ENCODE assay signal across 11 cellular contexts in genomic region chr1:164748253-164748899, GRCh38.
A peak's percentile ranks its signal among the peaks of the same experiment; 100 is the strongest.
DNase-seq lines count a peak whose midpoint lies in the region; ATAC-seq and TF ChIP-seq lines count a peak whose summit lies in the region.
"Had no signal": no experiment of that assay in that cellular context is flagged by ENCODE, and none has a peak within 500 bp of the region (broad histone marks: within the 10 kb centered on the region; RNA-seq: fewer than 3 reads in every experiment).

No MANE protein-coding gene starts in this region.

- no peaks in the 10 kb centered on the region for H3K27me3 Mint-ChIP-seq in neural crest cell (ENCODE audit: low read depth)

- H3K36me3 Mint-ChIP-seq in neural crest cell (ENCODE audit: low read depth) = no peaks in the 10 kb centered on the region

- in situ Hi-C loops in ACHN (cut with HindIII; ENCODE audit: low pct_ligation_motif_present, low pct_unique_long_range_greater_than_20kb, low sequenced_read_pairs) = no loop called here

- peaks cover 33% of the 10 kb centered on the region for H3K4me1 Mint-ChIP-seq in neural crest cell

- H3K9me3 ChIP-seq in fibroblast of lung (ENCODE audit: control insufficient read depth, insufficient read depth, low read depth, low read length) = no peaks in the 10 kb centered on the region

- H3K79me2 ChIP-seq in fibroblast of lung (ENCODE audit: control insufficient read depth, insufficient read depth, low read length) = no peaks in the 10 kb centered on the region

- no peaks in the 10 kb centered on the region for H3K27me3 ChIP-seq in fibroblast of lung (ENCODE audit: control insufficient read depth, insufficient read depth, low read length)

- DNase-seq in ACHN (peak; percentile 71), fibroblast of lung (ENCODE audit: low read depth in 2 of 2) (peak; percentile 99 to 100), neural crest cell (ENCODE audit: low read depth, low spot score) (no peak), posterior cingulate gyrus (no peak), activated gamma-delta T cell treated with Interleukin-2 at 50 U/mL for 16 hours (no peak)
- DNase-seq in effector CD4-positive, alpha-beta T cell = no peak
- DNase-seq: activated gamma-delta T cell, C1 segment of cervical spinal cord, SIG-M5 had no signal

- no peak overlapping the region for H2AFZ ChIP-seq in fibroblast of lung (ENCODE audit: low read length)

- peaks cover 20% of the 10 kb centered on the region for H3K4me1 ChIP-seq in fibroblast of lung (ENCODE audit: control insufficient read depth, extremely low read depth, insufficient read depth, low read length)

- no peak for ATAC-seq in GM18907 (IDR thresholded peaks at IDR 0.05; ENCODE audit: unreplicated experiment)

- intact Hi-C loops in posterior cingulate gyrus (cut with DNase I) = no loop called here

- H3K27ac ChIP-seq in fibroblast of lung (ENCODE audit: insufficient read depth, low read length) = peak overlapping the region; percentile 90

- H3K4me3 ChIP-seq in fibroblast of lung (replicated peaks in 1 of 4; ENCODE audit: control extremely low read depth in 1 of 4, insufficient read depth in 1 of 4, low read depth in 3 of 4, low read length in 4 of 4) = no peak overlapping the region

- no peak overlapping the region for H3K4me3 Mint-ChIP-seq in neural crest cell

- peak overlapping the region; percentile 40 for H3K27ac Mint-ChIP-seq in neural crest cell (ENCODE audit: unreplicated experiment)

- H3K9me3 Mint-ChIP-seq in neural crest cell = peaks cover 5% of the 10 kb centered on the region

- no peaks in the 10 kb centered on the region for H3K36me3 ChIP-seq in fibroblast of lung (ENCODE audit: control insufficient read depth, insufficient read depth, low read length)

- TF ChIP-seq CTCF in fibroblast of lung (conservative IDR thresholded peaks at IDR 0.05 in 1 of 2, IDR thresholded peaks at IDR 0.05 in 1 of 2; ENCODE audit: low read depth in 1 of 2, low read length in 2 of 2) (no peak), neural crest cell (conservative IDR thresholded peaks at IDR 0.05) (no peak)

- no peaks in the 10 kb centered on the region for H4K20me1 ChIP-seq in fibroblast of lung (ENCODE audit: control insufficient read depth, extremely low read depth, insufficient read depth, low read length)

- peak overlapping the region; percentile 44 for H3K4me2 ChIP-seq in fibroblast of lung (ENCODE audit: extremely low read depth, insufficient read depth, low read length)

- H3K9ac ChIP-seq in fibroblast of lung (ENCODE audit: insufficient read depth, low read length) = peak overlapping the region; percentile 14

TF ChIP-seq in PFSK-1, 5 proteins besides CTCF, POLR2A, EP300 and RAD21:
- TF ChIP-seq TAF1 (IDR thresholded peaks at IDR 0.05; ENCODE audit: borderline replicate concordance, insufficient read depth, low read length) = no peak; the same call in 1 of the 2 replicates
- no peak for TF ChIP-seq SIN3A (IDR thresholded peaks at IDR 0.05; ENCODE audit: borderline replicate concordance, insufficient read depth, low read length)
- TF ChIP-seq POLR2AphosphoS5 (IDR thresholded peaks at IDR 0.05; ENCODE audit: low read depth, low read length) = no peak
- peak in 1 of 2 experiments; percentile 55; a peak in 1 of 4 replicates for TF ChIP-seq REST (IDR thresholded peaks at IDR 0.05; ENCODE audit: insufficient read depth in 1 of 2, low read depth in 2 of 2, low read length in 2 of 2)
- peak; percentile 78 for TF ChIP-seq FOXP2 (optimal IDR thresholded peaks at IDR 0.05; ENCODE audit: borderline replicate concordance, extremely low read depth, extremely low read length, insufficient read depth)
TF ChIP-seq in PFSK-1: peak in this region for 2.

Comparison
In these comparisons a context has a peak if more than half of its experiments do, and no peak if none do; other contexts are left out.
1. DNase-seq: peak in ACHN (single experiment) and fibroblast of lung (2 of 2); none in neural crest cell (single experiment), posterior cingulate gyrus (0 of 10), activated gamma-delta T cell treated with Interleukin-2 at 50 U/mL for 16 hours (single experiment) and effector CD4-positive, alpha-beta T cell (single experiment).